18 cellular contexts compared by ENCODE assay signal in the genomic region with DNA sequence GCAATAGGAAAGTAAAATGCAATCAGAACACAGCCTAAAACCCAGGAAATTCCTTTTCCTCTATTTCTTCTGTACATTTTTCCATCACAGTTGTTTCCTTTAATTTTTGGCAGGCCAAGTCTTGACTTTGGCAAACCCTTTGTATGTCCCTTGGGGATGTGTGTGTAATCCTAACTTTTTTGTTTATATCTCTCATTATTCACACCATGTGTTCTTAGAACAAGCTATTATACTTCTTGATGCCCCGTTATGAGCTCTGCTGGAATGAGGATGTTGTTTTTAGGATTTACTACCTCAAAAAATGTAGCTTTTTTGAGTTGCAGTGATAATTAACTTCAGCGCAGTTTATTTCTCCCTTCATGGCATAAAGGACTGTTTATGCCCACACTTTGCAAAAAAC.
A peak's percentile ranks its signal among the peaks of the same experiment; 100 is the strongest.
DNase-seq lines count a peak whose midpoint lies in the region; ATAC-seq and TF ChIP-seq lines count a peak whose summit lies in the region.
"Had no signal": no experiment of that assay in that cellular context is flagged by ENCODE, and none has a peak within 500 bp of the region (broad histone marks: within the 10 kb centered on the region; RNA-seq: fewer than 3 reads in every experiment).

No MANE protein-coding gene starts in this region.

- no peak overlapping the region for H3K4me3 ChIP-seq in right atrium auricular region
- H3K4me3 ChIP-seq in right cardiac atrium (ENCODE audit: low read length) = no peak overlapping the region
- H3K4me3 ChIP-seq: A549, psoas muscle had no signal

- H3K36me3 ChIP-seq in right atrium auricular region = no peaks in the 10 kb centered on the region
- H3K36me3 ChIP-seq: WERI-Rb-1 had no signal

- H3K9me3 ChIP-seq in right atrium auricular region (no peaks in the 10 kb centered on the region), right cardiac atrium (ENCODE audit: control insufficient read depth, low read length) (no peaks in the 10 kb centered on the region)
- H3K9me3 ChIP-seq: A549, psoas muscle had no signal

- H3K27ac ChIP-seq in right atrium auricular region (peak overlapping the region in 1 of 2 donors; percentile 16), right cardiac atrium (ENCODE audit: low read length) (no peak overlapping the region)
- H3K27ac ChIP-seq: A549, psoas muscle, RWPE1, WERI-Rb-1 had no signal

- H3K27me3 ChIP-seq in right atrium auricular region (no peaks in the 10 kb centered on the region), right cardiac atrium (ENCODE audit: control insufficient read depth, insufficient read depth) (no peaks in the 10 kb centered on the region)

- TF ChIP-seq CTCF in right atrium auricular region (IDR thresholded peaks at IDR 0.05) = no peak

- H3K4me1 ChIP-seq in right atrium auricular region (no peaks in the 10 kb centered on the region), right cardiac atrium (ENCODE audit: control insufficient read depth, insufficient read depth, low read length) (peaks cover 4% of the 10 kb centered on the region)
- H3K4me1 ChIP-seq: psoas muscle had no signal

- DNase-seq in Right ventricle myocardium superior = no peak
- DNase-seq in right atrium auricular region (ENCODE audit: low spot score) = no peak
- peak; percentile 70 for DNase-seq in dedifferentiated amniotic fluid mesenchymal stem cell (ENCODE audit: extremely low spot score)
- no peak for DNase-seq in right cardiac atrium
- no peak for DNase-seq in DMS114 treated with DMSO at 0.1 percent for 48 hours (lab: John Stamatoyannopoulos, UW; ENCODE audit: unreplicated experiment)
- no peak for DNase-seq in activated CD4-positive, alpha-beta T cell treated with anti-CD3 and anti-CD28 coated beads for 1 hour
- DNase-seq: activated CD8-positive, alpha-beta T cell treated with anti-CD3 and anti-CD28 coated beads, Interleukin-2, amount 10 ng/mL, durations not matched to agents 7 days and 5 days; activated naive CD8-positive, alpha-beta T cell treated with anti-CD3 and anti-CD28 coated beads, Interleukin-2, amount 10 ng/mL, durations not matched to agents 7 days and 5 days; cerebellar nuclear complex; NCI-H146; psoas muscle; stimulated activated CD4-positive, alpha-beta T cell treated with anti-CD3 and anti-CD28 coated beads, Interleukin-15, amount 100 ng/mL, for 24 hours; WERI-Rb-1 had no signal

- WGBS in right cardiac atrium = 42% methylated on average over 2 of the region's 2 CpGs

- intact Hi-C loops in Right ventricle myocardium superior (cut with DNase I) (no loop called here), right cardiac atrium (cut with DNase I) (no loop called here)

- ATAC-seq in Right ventricle myocardium superior (ENCODE audit: poor library complexity) (peak; percentile 71), right cardiac atrium (peak; percentile 63 to 68), HG02623 (IDR thresholded peaks at IDR 0.05; ENCODE audit: unreplicated experiment) (no peak), GM19351 (IDR thresholded peaks at IDR 0.05; ENCODE audit: unreplicated experiment) (no peak)
- ATAC-seq: A549; activated CD8-positive, alpha-beta T cell treated with anti-CD3 and anti-CD28 coated beads, Interleukin-2, amount 10 ng/mL, durations not matched to agents 7 days and 5 days; natural killer cell treated with Interleukin-12 subunit alpha and Interleukin-12 subunit beta and Interleukin-15 and Interleukin-18, amount 100 ng/mL, for 72 hours; psoas muscle had no signal

Comparison
In these comparisons a context has a peak if more than half of its experiments do, and no peak if none do; other contexts are left out.
1. ATAC-seq: peak in Right ventricle myocardium superior (single experiment) and right cardiac atrium (2 of 2); none in HG02623 (single experiment) and GM19351 (single experiment).